ENCODE assay signal across 8 cellular contexts in the genomic region with DNA sequence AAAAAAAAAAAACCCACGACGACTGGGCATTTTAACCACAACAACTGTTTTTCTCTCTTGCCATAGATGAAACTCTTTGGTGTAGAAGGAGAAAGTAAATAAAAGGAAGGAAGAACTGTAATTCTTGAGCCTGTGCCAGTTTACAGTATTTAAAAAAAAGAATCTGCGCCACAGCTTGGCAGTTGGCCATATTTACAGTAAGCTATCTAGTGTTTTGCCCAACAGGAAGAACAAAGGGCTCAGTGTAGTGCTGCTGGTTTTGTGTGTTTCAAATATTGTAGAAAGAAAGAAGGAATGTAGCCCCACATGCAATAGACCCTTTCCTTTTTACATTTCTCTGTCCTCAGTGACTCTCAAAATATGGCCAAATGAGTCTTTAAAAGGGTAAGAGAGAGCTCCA.
DNase-seq lines count a peak whose midpoint lies in the region; ATAC-seq and TF ChIP-seq lines count a peak whose summit lies in the region.

No MANE protein-coding gene starts in this region.

- H3K9me3 ChIP-seq in Peyer's patch (no peaks in the 10 kb centered on the region), endocrine pancreas (ENCODE audit: control insufficient read depth, low read length) (no peaks in the 10 kb centered on the region), ovary (no peaks in the 10 kb centered on the region)

- H3K4me3 ChIP-seq in Peyer's patch (peak overlapping the region in 1 of 4 donors; percentile 23), endocrine pancreas (ENCODE audit: control insufficient read depth, insufficient read depth, low read length) (peak overlapping the region; percentile 87), ovary (no peak overlapping the region)

- H3K27me3 ChIP-seq in Peyer's patch: no peaks in the 10 kb centered on the region
- no peaks in the 10 kb centered on the region for H3K27me3 ChIP-seq in endocrine pancreas (ENCODE audit: control insufficient read depth, insufficient read depth, low read length)
- H3K27me3 ChIP-seq in ovary: no peaks in the 10 kb centered on the region

- TF ChIP-seq POLR2A in Peyer's patch (IDR thresholded peaks at IDR 0.05): no peak
- no peak for TF ChIP-seq POLR2A in ovary (IDR thresholded peaks at IDR 0.05)

- intact Hi-C loops in ovary (cut with DNase I): no loop called here

- peak overlapping the region; percentile 88 for H3K27ac Mint-ChIP-seq in activated T-cell treated with anti-CD3 and anti-CD28 coated beads, Interleukin-2, amount 50 U/mL, for 24 hours

- WGBS in ovary, 3 donors: 0 to 14% (median 1%) methylated on average over 3 of the region's 3 CpGs

- H3K27me3 Mint-ChIP-seq in activated T-cell treated with anti-CD3 and anti-CD28 coated beads, Interleukin-2, amount 50 U/mL, for 24 hours: no peaks in the 10 kb centered on the region

- H3K36me3 ChIP-seq in Peyer's patch (no peaks in the 10 kb centered on the region), endocrine pancreas (ENCODE audit: control insufficient read depth, insufficient read depth, low read length) (no peaks in the 10 kb centered on the region), ovary (no peaks in the 10 kb centered on the region)

- H3K4me1 Mint-ChIP-seq in activated T-cell treated with anti-CD3 and anti-CD28 coated beads, Interleukin-2, amount 50 U/mL, for 24 hours (ENCODE audit: low read depth): peaks cover 37% of the 10 kb centered on the region

- no peak for TF ChIP-seq CTCF in Peyer's patch (IDR thresholded peaks at IDR 0.05)
- TF ChIP-seq CTCF in ovary (IDR thresholded peaks at IDR 0.05): no peak

- H3K4me1 ChIP-seq in Peyer's patch (peaks cover 0 to 10% (median 0%) of the 10 kb centered on the region in 4 donors), endocrine pancreas (ENCODE audit: control insufficient read depth, insufficient read depth, low read length) (no peaks in the 10 kb centered on the region), ovary (ENCODE audit: insufficient read depth) (no peaks in the 10 kb centered on the region)

- peak overlapping the region; percentile 73 for H3K4me3 Mint-ChIP-seq in activated T-cell treated with anti-CD3 and anti-CD28 coated beads, Interleukin-2, amount 50 U/mL, for 24 hours

- no peaks in the 10 kb centered on the region for H3K9me3 Mint-ChIP-seq in activated T-cell treated with anti-CD3 and anti-CD28 coated beads, Interleukin-2, amount 50 U/mL, for 24 hours

- no peak overlapping the region for H3K9ac ChIP-seq in endocrine pancreas (ENCODE audit: control insufficient read depth, insufficient read depth, low read length)

- DNase-seq in activated T-cell treated with anti-CD3 and anti-CD28 coated beads, Interleukin-2, amount 50 U/mL, for 24 hours: no peak
- DNase-seq in activated T-cell treated with anti-CD3 and anti-CD28 coated beads, Interleukin-2, amount 50 U/mL, for 1 hour: no peak
- peak in 2 of 3 donors; percentile 25 to 77 for DNase-seq in Peyer's patch
- peak; percentile 19 to 57 (median 39) for DNase-seq in ovary

- no peak for TF ChIP-seq EP300 in ovary (IDR thresholded peaks at IDR 0.05)

- H3K27ac ChIP-seq in Peyer's patch: peak overlapping the region in 1 of 4 donors; percentile 16
- no peak overlapping the region for H3K27ac ChIP-seq in ovary

- ATAC-seq in GM21515 (IDR thresholded peaks at IDR 0.05; ENCODE audit: unreplicated experiment) (no peak), GM21576 (IDR thresholded peaks at IDR 0.05; ENCODE audit: unreplicated experiment) (no peak), GM21825 (IDR thresholded peaks at IDR 0.05; ENCODE audit: unreplicated experiment) (no peak)

- H3K36me3 Mint-ChIP-seq in activated T-cell treated with anti-CD3 and anti-CD28 coated beads, Interleukin-2, amount 50 U/mL, for 24 hours (ENCODE audit: low read depth): no peaks in the 10 kb centered on the region

Comparison
In these comparisons a context has a peak if more than half of its experiments do, and no peak if none do; other contexts are left out.
1. DNase-seq: peak in Peyer's patch (2 of 3) and ovary (5 of 5); none in activated T-cell treated with anti-CD3 and anti-CD28 coated beads, Interleukin-2, amount 50 U/mL, for 24 hours (single experiment) and activated T-cell treated with anti-CD3 and anti-CD28 coated beads, Interleukin-2, amount 50 U/mL, for 1 hour (single experiment).